Comparison of ENCODE assay signal across 8 cellular contexts in genomic region chr3:14434541-14435151, GRCh38. TPM values are rescaled to one million over a fixed set of nuclear protein-coding genes. Genes with fewer than 3 reads are reported as not detected.
DNase-seq lines count a peak whose midpoint lies in the region; ATAC-seq and TF ChIP-seq lines count a peak whose summit lies in the region.

No MANE protein-coding gene starts in this region.

- DNase-seq in T-helper 1 cell: no peak
- no peak for DNase-seq in activated CD8-positive, alpha-beta T cell treated with anti-CD3 and anti-CD28 coated beads for 36 hours
- peak; percentile 42 to 82 (median 75) for DNase-seq in right cardiac atrium
- no peak for DNase-seq in stimulated activated naive CD8-positive, alpha-beta T cell treated with anti-CD3 and anti-CD28 coated beads, Interleukin-15, amount 100 ng/mL, for 72 hours
- no peak for DNase-seq in vagina (ENCODE audit: extremely low spot score in 2 of 2)

- WGBS in right cardiac atrium: 48% methylated on average over 12 of the region's 12 CpGs

- no peak for TF ChIP-seq POLR2A in vagina (IDR thresholded peaks at IDR 0.05)

- no peak for TF ChIP-seq CTCF in activated CD8-positive, alpha-beta T cell treated with anti-CD3 and anti-CD28 coated beads for 36 hours (IDR thresholded peaks at IDR 0.05)
- TF ChIP-seq CTCF in vagina (IDR thresholded peaks at IDR 0.05): no peak

- H3K9me3 ChIP-seq in right cardiac atrium (ENCODE audit: control insufficient read depth, low read length) (no peaks in the 10 kb centered on the region), vagina (no peaks in the 10 kb centered on the region)

- H3K27ac Mint-ChIP-seq in T-helper 1 cell treated with Interleukin-12 subunit alpha and Interleukin-12 subunit beta and Interleukin-4 antibody, amounts not matched to agents 30 μg/mL and 1 μg/mL, for 36 hours: peak overlapping the region; percentile 100
- H3K27ac Mint-ChIP-seq in activated CD8-positive, alpha-beta T cell treated with anti-CD3 and anti-CD28 coated beads for 36 hours: peak overlapping the region; percentile 66
- H3K27ac Mint-ChIP-seq in stimulated activated naive CD8-positive, alpha-beta T cell treated with anti-CD3 and anti-CD28 coated beads, Interleukin-15, amount 100 ng/mL, for 72 hours: peak overlapping the region; percentile 33 to 74

- no peak overlapping the region for H3K4me3 ChIP-seq in right cardiac atrium (ENCODE audit: low read length)
- no peak overlapping the region for H3K4me3 ChIP-seq in vagina

- peaks cover 7% of the 10 kb centered on the region for H3K36me3 Mint-ChIP-seq in T-helper 1 cell treated with Interleukin-12 subunit alpha and Interleukin-12 subunit beta and Interleukin-4 antibody, amounts not matched to agents 30 μg/mL and 1 μg/mL, for 36 hours (ENCODE audit: low read depth)
- peaks cover 11% of the 10 kb centered on the region for H3K36me3 Mint-ChIP-seq in activated CD8-positive, alpha-beta T cell treated with anti-CD3 and anti-CD28 coated beads for 36 hours (ENCODE audit: low read depth)

- ATAC-seq in activated CD8-positive, alpha-beta T cell treated with anti-CD3 and anti-CD28 coated beads for 36 hours: no peak
- ATAC-seq in right cardiac atrium (peak in 1 of 2 donors; percentile 35), HG03097 (IDR thresholded peaks at IDR 0.05; ENCODE audit: low FRiP score, unreplicated experiment) (no peak), GM18519 (IDR thresholded peaks at IDR 0.05; ENCODE audit: low FRiP score, unreplicated experiment) (no peak)
- no peak for ATAC-seq in stimulated activated naive CD8-positive, alpha-beta T cell treated with anti-CD3 and anti-CD28 coated beads, Interleukin-15, amount 100 ng/mL, for 72 hours

- H3K4me3 Mint-ChIP-seq in T-helper 1 cell treated with Interleukin-12 subunit alpha and Interleukin-12 subunit beta and Interleukin-4 antibody, amounts not matched to agents 30 μg/mL and 1 μg/mL, for 36 hours: no peak overlapping the region
- H3K4me3 Mint-ChIP-seq in activated CD8-positive, alpha-beta T cell treated with anti-CD3 and anti-CD28 coated beads for 36 hours: no peak overlapping the region
- H3K4me3 Mint-ChIP-seq in stimulated activated naive CD8-positive, alpha-beta T cell treated with anti-CD3 and anti-CD28 coated beads, Interleukin-15, amount 100 ng/mL, for 72 hours: peak overlapping the region in 1 of 2 donors; percentile 29

- no peaks in the 10 kb centered on the region for H3K36me3 ChIP-seq in vagina

- H3K4me1 ChIP-seq in right cardiac atrium (ENCODE audit: control insufficient read depth, insufficient read depth, low read length): peaks cover 53% of the 10 kb centered on the region
- H3K4me1 ChIP-seq in vagina: peaks cover 72% of the 10 kb centered on the region

- no peaks in the 10 kb centered on the region for H3K27me3 Mint-ChIP-seq in T-helper 1 cell treated with Interleukin-12 subunit alpha and Interleukin-12 subunit beta and Interleukin-4 antibody, amounts not matched to agents 30 μg/mL and 1 μg/mL, for 36 hours (ENCODE audit: low read depth)
- H3K27me3 Mint-ChIP-seq in activated CD8-positive, alpha-beta T cell treated with anti-CD3 and anti-CD28 coated beads for 36 hours: no peaks in the 10 kb centered on the region
- H3K27me3 Mint-ChIP-seq in stimulated activated naive CD8-positive, alpha-beta T cell treated with anti-CD3 and anti-CD28 coated beads, Interleukin-15, amount 100 ng/mL, for 72 hours: no peaks in the 10 kb centered on the region

- no peaks in the 10 kb centered on the region for H3K9me3 Mint-ChIP-seq in T-helper 1 cell treated with Interleukin-12 subunit alpha and Interleukin-12 subunit beta and Interleukin-4 antibody, amounts not matched to agents 30 μg/mL and 1 μg/mL, for 36 hours
- no peaks in the 10 kb centered on the region for H3K9me3 Mint-ChIP-seq in activated CD8-positive, alpha-beta T cell treated with anti-CD3 and anti-CD28 coated beads for 36 hours
- H3K9me3 Mint-ChIP-seq in stimulated activated naive CD8-positive, alpha-beta T cell treated with anti-CD3 and anti-CD28 coated beads, Interleukin-15, amount 100 ng/mL, for 72 hours: no peaks in the 10 kb centered on the region

- POLR2A ChIA-PET in activated CD8-positive, alpha-beta T cell treated with anti-CD3 and anti-CD28 coated beads for 36 hours (lab: Charles Lee): interaction anchor here (12.2 kb wide), 1 partner anchor 29 kb away, joined by 112 read pairs; the partner anchor contains the start of gene SLC6A6

- CTCF ChIA-PET in activated CD8-positive, alpha-beta T cell treated with anti-CD3 and anti-CD28 coated beads for 36 hours (lab: Charles Lee): interaction anchor here (1.2 to 1.3 kb wide), 2 partner anchors 33 to 219 kb away, joined by 3 read pairs; no protein-coding TSS in a partner anchor

- H3K4me1 Mint-ChIP-seq in T-helper 1 cell treated with Interleukin-12 subunit alpha and Interleukin-12 subunit beta and Interleukin-4 antibody, amounts not matched to agents 30 μg/mL and 1 μg/mL, for 36 hours (ENCODE audit: low read depth): peaks cover 50% of the 10 kb centered on the region
- H3K4me1 Mint-ChIP-seq in activated CD8-positive, alpha-beta T cell treated with anti-CD3 and anti-CD28 coated beads for 36 hours (ENCODE audit: low read depth): peaks cover 69% of the 10 kb centered on the region
- peaks cover 82% of the 10 kb centered on the region for H3K4me1 Mint-ChIP-seq in stimulated activated naive CD8-positive, alpha-beta T cell treated with anti-CD3 and anti-CD28 coated beads, Interleukin-15, amount 100 ng/mL, for 72 hours

- H3K27me3 ChIP-seq in right cardiac atrium (ENCODE audit: control insufficient read depth, insufficient read depth): no peaks in the 10 kb centered on the region
- H3K27me3 ChIP-seq in vagina: no peaks in the 10 kb centered on the region

- intact Hi-C loops in activated CD8-positive, alpha-beta T cell treated with anti-CD3 and anti-CD28 coated beads for 36 hours (cut with micrococcal nuclease): no loop called here
- intact Hi-C loops in right cardiac atrium (cut with DNase I) (no loop called here), vagina (cut with DNase I) (no loop called here)

- H3K27ac ChIP-seq in right cardiac atrium (ENCODE audit: low read length): peak overlapping the region; percentile 31
- H3K27ac ChIP-seq in vagina: no peak overlapping the region

RNA-seq across cellular contexts. Expression of gene SLC6A6, which starts 32.2 kb away (rescaled TPM):
- total RNA-seq in activated CD8-positive, alpha-beta T cell treated with anti-CD3 and anti-CD28 coated beads for 36 hours: 10 to 100 TPM; 43.4 to 48.8 TPM
- total RNA-seq in right cardiac atrium (100 to 1,000 TPM in 1 of 4 donors, 10 to 100 TPM in 3; 21.3 to 106 (median 38.4) TPM), vagina (30.7 TPM)
- polyA plus RNA-seq in right cardiac atrium: 23.7 TPM

Comparison
In these comparisons a context has a peak if more than half of its experiments do, and no peak if none do; other contexts are left out.
1. DNase-seq: peak in right cardiac atrium (3 of 3); none in T-helper 1 cell (0 of 5), activated CD8-positive, alpha-beta T cell treated with anti-CD3 and anti-CD28 coated beads for 36 hours (single experiment), stimulated activated naive CD8-positive, alpha-beta T cell treated with anti-CD3 and anti-CD28 coated beads, Interleukin-15, amount 100 ng/mL, for 72 hours (0 of 2) and vagina (0 of 2).
2. Peak in every context shown above with its lines, with median percentiles within 50 percentile points of each other: H3K27ac Mint-ChIP-seq.